In the genomic region with DNA sequence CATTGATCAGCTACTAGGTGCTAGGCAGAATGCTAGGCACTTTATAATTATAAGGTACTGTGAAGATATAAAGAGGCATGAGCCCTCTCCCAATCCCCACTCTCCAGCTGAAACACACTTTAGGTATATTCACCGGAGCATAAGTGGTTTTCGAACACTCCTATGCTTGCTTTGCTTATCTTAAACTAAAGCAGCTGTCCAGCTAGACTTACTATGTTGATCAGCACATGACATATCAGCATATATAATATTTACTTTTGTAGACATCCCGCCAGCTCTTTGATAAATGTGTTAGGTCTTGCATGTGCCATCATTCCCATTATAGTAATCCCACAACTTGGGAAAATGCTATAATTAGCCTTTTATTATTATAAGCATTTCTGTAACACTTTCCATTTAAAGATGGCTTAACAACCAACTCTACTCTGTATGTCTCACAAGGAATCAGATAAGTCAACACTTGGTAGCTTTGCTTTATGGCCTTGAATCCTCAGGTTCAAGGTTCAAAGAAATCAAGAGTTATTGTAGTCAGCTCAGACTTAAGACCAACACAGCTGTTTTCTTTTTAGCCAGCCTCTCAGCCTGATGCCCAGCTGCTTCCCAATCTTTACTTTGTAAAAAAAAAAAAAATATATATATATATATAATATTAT, we compare ENCODE assay signal across 2 cellular contexts.
TF ChIP-seq lines count a peak whose summit lies in the region.

No MANE protein-coding gene starts in this region.

TF ChIP-seq in HEK293, 187 proteins besides CTCF, POLR2A, EP300 and RAD21 (continued from another document):
- TF ChIP-seq, protein P1, sequence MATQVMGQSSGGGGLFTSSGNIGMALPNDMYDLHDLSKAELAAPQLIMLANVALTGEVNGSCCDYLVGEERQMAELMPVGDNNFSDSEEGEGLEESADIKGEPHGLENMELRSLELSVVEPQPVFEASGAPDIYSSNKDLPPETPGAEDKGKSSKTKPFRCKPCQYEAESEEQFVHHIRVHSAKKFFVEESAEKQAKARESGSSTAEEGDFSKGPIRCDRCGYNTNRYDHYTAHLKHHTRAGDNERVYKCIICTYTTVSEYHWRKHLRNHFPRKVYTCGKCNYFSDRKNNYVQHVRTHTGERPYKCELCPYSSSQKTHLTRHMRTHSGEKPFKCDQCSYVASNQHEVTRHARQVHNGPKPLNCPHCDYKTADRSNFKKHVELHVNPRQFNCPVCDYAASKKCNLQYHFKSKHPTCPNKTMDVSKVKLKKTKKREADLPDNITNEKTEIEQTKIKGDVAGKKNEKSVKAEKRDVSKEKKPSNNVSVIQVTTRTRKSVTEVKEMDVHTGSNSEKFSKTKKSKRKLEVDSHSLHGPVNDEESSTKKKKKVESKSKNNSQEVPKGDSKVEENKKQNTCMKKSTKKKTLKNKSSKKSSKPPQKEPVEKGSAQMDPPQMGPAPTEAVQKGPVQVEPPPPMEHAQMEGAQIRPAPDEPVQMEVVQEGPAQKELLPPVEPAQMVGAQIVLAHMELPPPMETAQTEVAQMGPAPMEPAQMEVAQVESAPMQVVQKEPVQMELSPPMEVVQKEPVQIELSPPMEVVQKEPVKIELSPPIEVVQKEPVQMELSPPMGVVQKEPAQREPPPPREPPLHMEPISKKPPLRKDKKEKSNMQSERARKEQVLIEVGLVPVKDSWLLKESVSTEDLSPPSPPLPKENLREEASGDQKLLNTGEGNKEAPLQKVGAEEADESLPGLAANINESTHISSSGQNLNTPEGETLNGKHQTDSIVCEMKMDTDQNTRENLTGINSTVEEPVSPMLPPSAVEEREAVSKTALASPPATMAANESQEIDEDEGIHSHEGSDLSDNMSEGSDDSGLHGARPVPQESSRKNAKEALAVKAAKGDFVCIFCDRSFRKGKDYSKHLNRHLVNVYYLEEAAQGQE (tag by site-specific recombination; IDR thresholded peaks at IDR 0.05) = peak; percentile 53; the same call in 1 of the 2 replicates
- TF ChIP-seq ZNF707 (tag by site-specific recombination; IDR thresholded peaks at IDR 0.05) = no peak
TF ChIP-seq in HEK293: peak in this region for 2.

TF ChIP-seq in H1, 55 proteins besides CTCF, POLR2A, EP300 and RAD21 (continued from another document):
- no peak for TF ChIP-seq KDM1A (IDR thresholded peaks at IDR 0.05; ENCODE audit: borderline replicate concordance, low read length)
- no peak for TF ChIP-seq TAF1 (IDR thresholded peaks at IDR 0.05; ENCODE audit: low read depth, low read length)
- TF ChIP-seq NANOG (IDR thresholded peaks at IDR 0.05; ENCODE audit: insufficient read depth, low read depth, low read length, poor library complexity, severe bottlenecking) = no peak
- TF ChIP-seq, protein P2, sequence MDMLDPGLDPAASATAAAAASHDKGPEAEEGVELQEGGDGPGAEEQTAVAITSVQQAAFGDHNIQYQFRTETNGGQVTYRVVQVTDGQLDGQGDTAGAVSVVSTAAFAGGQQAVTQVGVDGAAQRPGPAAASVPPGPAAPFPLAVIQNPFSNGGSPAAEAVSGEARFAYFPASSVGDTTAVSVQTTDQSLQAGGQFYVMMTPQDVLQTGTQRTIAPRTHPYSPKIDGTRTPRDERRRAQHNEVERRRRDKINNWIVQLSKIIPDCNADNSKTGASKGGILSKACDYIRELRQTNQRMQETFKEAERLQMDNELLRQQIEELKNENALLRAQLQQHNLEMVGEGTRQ (IDR thresholded peaks at IDR 0.05; ENCODE audit: low read length) = no peak
- TF ChIP-seq TAF7 (optimal IDR thresholded peaks at IDR 0.05; ENCODE audit: borderline replicate concordance, low read depth, low read length) = no peak
- no peak for TF ChIP-seq GTF2F1 (IDR thresholded peaks at IDR 0.05; ENCODE audit: borderline replicate concordance, low read depth, low read length)
- no peak for TF ChIP-seq RNF2 (IDR thresholded peaks at IDR 0.05; ENCODE audit: borderline replicate concordance, low read depth, low read length, missing control alignments, poor library complexity, severe bottlenecking)
- no peak for TF ChIP-seq SAP30 (IDR thresholded peaks at IDR 0.05; ENCODE audit: insufficient read depth, insufficient replicate concordance, low read length)
- TF ChIP-seq CBX5 (IDR thresholded peaks at IDR 0.05; ENCODE audit: low read depth, low read length) = no peak
- TF ChIP-seq, protein P3, sequence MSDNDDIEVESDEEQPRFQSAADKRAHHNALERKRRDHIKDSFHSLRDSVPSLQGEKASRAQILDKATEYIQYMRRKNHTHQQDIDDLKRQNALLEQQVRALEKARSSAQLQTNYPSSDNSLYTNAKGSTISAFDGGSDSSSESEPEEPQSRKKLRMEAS (IDR thresholded peaks at IDR 0.05) = no peak
- TF ChIP-seq HDAC2 (IDR thresholded peaks at IDR 0.05; ENCODE audit: borderline replicate concordance in 1 of 2, low read depth in 2 of 2, low read length in 2 of 2) = no peak
- TF ChIP-seq SRF (IDR thresholded peaks at IDR 0.05; ENCODE audit: low read depth, low read length) = no peak
- no peak for TF ChIP-seq RXRA (IDR thresholded peaks at IDR 0.05; ENCODE audit: insufficient read depth, low read depth, low read length)
- TF ChIP-seq BCL11A (IDR thresholded peaks at IDR 0.05; ENCODE audit: low read depth in 2 of 2, low read length in 2 of 2) = no peak
- TF ChIP-seq SP1 (IDR thresholded peaks at IDR 0.05; ENCODE audit: low read depth, low read length) = no peak
- TF ChIP-seq KDM4A (IDR thresholded peaks at IDR 0.05; ENCODE audit: low read depth, low read length, severe bottlenecking) = no peak
TF ChIP-seq in H1: peak in this region for 0.
